In genomic region chr2:69893684-69894481, GRCh38 we compare ENCODE assay signal across 7 cellular contexts.
A peak's percentile ranks its signal among the peaks of the same experiment; 100 is the strongest.
DNase-seq lines count a peak whose midpoint lies in the region; ATAC-seq lines count a peak whose summit lies in the region.

SNRNP27 (plus strand) TSS chr2:69893956; CDS start chr2:69893985, 29 bp downstream.

- peaks cover 45% of the 10 kb centered on the region for H3K36me3 Mint-ChIP-seq in dendritic cell treated with granulocyte-macrophage colony-stimulating factor and Interleukin-4, amounts not matched to agents 40 ng/mL and 50 ng/mL, for 4 days (ENCODE audit: low read depth)

- DNase-seq in NCI-H748 treated with DMSO at 0.1 percent for 48 hours (lab: John Stamatoyannopoulos, UW) (peak; percentile 38), left kidney (ENCODE audit: low read depth, low spot score) (peak; percentile 92)
- peak; percentile 73 to 81 for DNase-seq in activated CD4-positive, alpha-beta T cell treated with anti-CD3 and anti-CD28 coated beads, Interleukin-2, amount 50 U/mL, for 24 hours (ENCODE audit: low read depth in 1 of 2, low spot score in 1 of 2)
- DNase-seq in stimulated activated CD4-positive, alpha-beta T cell treated with anti-CD3 and anti-CD28 coated beads, Interleukin-1b, Interleukin-23, amount 100 ng/mL, for 48 hours, result peak; percentile 85

- H3K4me1 Mint-ChIP-seq in dendritic cell treated with granulocyte-macrophage colony-stimulating factor and Interleukin-4, amounts not matched to agents 40 ng/mL and 50 ng/mL, for 4 days (ENCODE audit: low read depth), result peaks cover 24% of the 10 kb centered on the region

- H3K9me3 Mint-ChIP-seq in dendritic cell treated with granulocyte-macrophage colony-stimulating factor and Interleukin-4, amounts not matched to agents 40 ng/mL and 50 ng/mL, for 4 days, result no peaks in the 10 kb centered on the region

- peak within 1 kb of the TSS; percentile 96 for H3K27ac Mint-ChIP-seq in dendritic cell treated with granulocyte-macrophage colony-stimulating factor and Interleukin-4, amounts not matched to agents 40 ng/mL and 50 ng/mL, for 4 days

- intact Hi-C loops in dendritic cell treated with granulocyte-macrophage colony-stimulating factor and Interleukin-4, amounts not matched to agents 40 ng/mL and 50 ng/mL, for 4 days (cut with micrococcal nuclease), result no loop called here

- peak within 1 kb of the TSS; percentile 100 for H3K4me3 Mint-ChIP-seq in dendritic cell treated with granulocyte-macrophage colony-stimulating factor and Interleukin-4, amounts not matched to agents 40 ng/mL and 50 ng/mL, for 4 days

- H3K27me3 Mint-ChIP-seq in dendritic cell treated with granulocyte-macrophage colony-stimulating factor and Interleukin-4, amounts not matched to agents 40 ng/mL and 50 ng/mL, for 4 days, result no peaks in the 10 kb centered on the region

- ATAC-seq in GM18511 (IDR thresholded peaks at IDR 0.05; ENCODE audit: unreplicated experiment) (peak; percentile 73), HG03196 (IDR thresholded peaks at IDR 0.05; ENCODE audit: unreplicated experiment) (peak; percentile 72)

Comparison
In these comparisons a context has a peak if more than half of its experiments do, and no peak if none do; other contexts are left out.
1. Peak in every context shown above with its lines: DNase-seq and ATAC-seq.
2. DNase-seq: peak in every context shown above with its lines; median percentile 92 in left kidney; 85 in stimulated activated CD4-positive, alpha-beta T cell treated with anti-CD3 and anti-CD28 coated beads, Interleukin-1b, Interleukin-23, amount 100 ng/mL, for 48 hours; 77 in activated CD4-positive, alpha-beta T cell treated with anti-CD3 and anti-CD28 coated beads, Interleukin-2, amount 50 U/mL, for 24 hours; 38 in NCI-H748 treated with DMSO at 0.1 percent for 48 hours.